Comparison of ENCODE assay signal across 1 cellular context in the genomic region with DNA sequence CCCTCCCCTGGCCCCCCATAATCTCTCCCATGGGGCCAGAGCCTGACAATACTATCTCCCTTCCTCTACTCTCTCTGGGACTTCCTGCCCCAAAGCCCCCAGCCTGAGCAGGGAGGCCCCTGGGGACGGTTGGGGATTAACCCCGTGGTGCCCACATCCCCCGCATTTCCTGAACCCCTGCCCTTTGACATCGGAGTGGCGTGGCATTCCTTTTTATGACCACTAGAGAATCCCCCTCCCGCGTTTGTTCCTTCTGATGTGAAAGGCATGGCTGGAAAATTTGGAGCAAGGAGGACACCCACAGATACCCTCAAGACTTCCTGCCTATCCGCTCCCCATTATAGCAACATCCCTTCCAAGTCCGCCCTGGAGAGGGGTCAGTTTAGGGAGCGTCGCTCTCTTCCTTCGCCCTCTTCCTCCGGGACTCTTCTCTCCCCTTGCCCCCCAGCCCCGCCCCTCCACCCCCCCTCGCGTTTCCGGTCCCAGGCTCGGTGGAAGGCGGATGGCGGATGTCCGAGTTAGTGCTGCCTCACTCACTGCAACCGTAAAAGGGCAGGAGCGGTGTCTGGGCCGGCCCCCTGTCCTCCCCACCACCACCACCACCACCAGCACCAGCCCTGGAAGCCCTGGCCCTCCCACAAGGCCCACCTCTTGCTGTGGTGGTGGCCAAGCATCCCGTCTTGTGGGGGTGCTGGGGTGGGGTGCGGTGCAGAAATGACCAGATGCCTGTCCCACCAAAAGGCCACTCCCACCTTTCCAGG.
A peak's percentile ranks its signal among the peaks of the same experiment; 100 is the strongest.
TF ChIP-seq lines count a peak whose summit lies in the region.

No MANE protein-coding gene starts in this region.

TF ChIP-seq in K562, 482 proteins besides CTCF, POLR2A, EP300 and RAD21 (continued from another document and continues in another):
- peak; percentile 25; the same call in 1 of the 2 replicates for TF ChIP-seq PHF8 (IDR thresholded peaks at IDR 0.05; ENCODE audit: borderline replicate concordance, low read length)
- TF ChIP-seq ZNF707 (CRISPR knock-in tag; conservative IDR thresholded peaks at IDR 0.05) = no peak
- TF ChIP-seq ZNF696 (CRISPR knock-in tag; conservative IDR thresholded peaks at IDR 0.05) = no peak
- no peak for TF ChIP-seq DACH1 (IDR thresholded peaks at IDR 0.05; ENCODE audit: partially characterized antibody)
- no peak for TF ChIP-seq ZNF253 (CRISPR knock-in tag; conservative IDR thresholded peaks at IDR 0.05)
- TF ChIP-seq ZNF217 (CRISPR knock-in tag; IDR thresholded peaks at IDR 0.05) = no peak
- peak; percentile 79 for TF ChIP-seq POLR2G (IDR thresholded peaks at IDR 0.05; ENCODE audit: low read depth, low read length)
- no peak for TF ChIP-seq HNRNPK (IDR thresholded peaks at IDR 0.05; ENCODE audit: low read depth, low read length, poor library complexity, severe bottlenecking)
- TF ChIP-seq, protein P1, sequence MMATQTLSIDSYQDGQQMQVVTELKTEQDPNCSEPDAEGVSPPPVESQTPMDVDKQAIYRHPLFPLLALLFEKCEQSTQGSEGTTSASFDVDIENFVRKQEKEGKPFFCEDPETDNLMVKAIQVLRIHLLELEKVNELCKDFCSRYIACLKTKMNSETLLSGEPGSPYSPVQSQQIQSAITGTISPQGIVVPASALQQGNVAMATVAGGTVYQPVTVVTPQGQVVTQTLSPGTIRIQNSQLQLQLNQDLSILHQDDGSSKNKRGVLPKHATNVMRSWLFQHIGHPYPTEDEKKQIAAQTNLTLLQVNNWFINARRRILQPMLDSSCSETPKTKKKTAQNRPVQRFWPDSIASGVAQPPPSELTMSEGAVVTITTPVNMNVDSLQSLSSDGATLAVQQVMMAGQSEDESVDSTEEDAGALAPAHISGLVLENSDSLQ (IDR thresholded peaks at IDR 0.05) = peak; percentile 33; the same call in 1 of the 2 replicates
- peak; percentile 78; the same call in 1 of the 2 replicates for TF ChIP-seq ZBTB1 (CRISPR knock-in tag; IDR thresholded peaks at IDR 0.05; ENCODE audit: borderline replicate concordance, low read depth)
- peak; percentile 92 for TF ChIP-seq GABPA (tag; conservative IDR thresholded peaks at IDR 0.05; ENCODE audit: low read depth)
- no peak for TF ChIP-seq WHSC1 (IDR thresholded peaks at IDR 0.05; ENCODE audit: low read length)
- TF ChIP-seq, protein P2, sequence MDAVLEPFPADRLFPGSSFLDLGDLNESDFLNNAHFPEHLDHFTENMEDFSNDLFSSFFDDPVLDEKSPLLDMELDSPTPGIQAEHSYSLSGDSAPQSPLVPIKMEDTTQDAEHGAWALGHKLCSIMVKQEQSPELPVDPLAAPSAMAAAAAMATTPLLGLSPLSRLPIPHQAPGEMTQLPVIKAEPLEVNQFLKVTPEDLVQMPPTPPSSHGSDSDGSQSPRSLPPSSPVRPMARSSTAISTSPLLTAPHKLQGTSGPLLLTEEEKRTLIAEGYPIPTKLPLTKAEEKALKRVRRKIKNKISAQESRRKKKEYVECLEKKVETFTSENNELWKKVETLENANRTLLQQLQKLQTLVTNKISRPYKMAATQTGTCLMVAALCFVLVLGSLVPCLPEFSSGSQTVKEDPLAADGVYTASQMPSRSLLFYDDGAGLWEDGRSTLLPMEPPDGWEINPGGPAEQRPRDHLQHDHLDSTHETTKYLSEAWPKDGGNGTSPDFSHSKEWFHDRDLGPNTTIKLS (IDR thresholded peaks at IDR 0.05; ENCODE audit: borderline replicate concordance, low read depth) = no peak
- TF ChIP-seq PHB2 (IDR thresholded peaks at IDR 0.05; ENCODE audit: low read depth) = no peak
- TF ChIP-seq, protein P3, sequence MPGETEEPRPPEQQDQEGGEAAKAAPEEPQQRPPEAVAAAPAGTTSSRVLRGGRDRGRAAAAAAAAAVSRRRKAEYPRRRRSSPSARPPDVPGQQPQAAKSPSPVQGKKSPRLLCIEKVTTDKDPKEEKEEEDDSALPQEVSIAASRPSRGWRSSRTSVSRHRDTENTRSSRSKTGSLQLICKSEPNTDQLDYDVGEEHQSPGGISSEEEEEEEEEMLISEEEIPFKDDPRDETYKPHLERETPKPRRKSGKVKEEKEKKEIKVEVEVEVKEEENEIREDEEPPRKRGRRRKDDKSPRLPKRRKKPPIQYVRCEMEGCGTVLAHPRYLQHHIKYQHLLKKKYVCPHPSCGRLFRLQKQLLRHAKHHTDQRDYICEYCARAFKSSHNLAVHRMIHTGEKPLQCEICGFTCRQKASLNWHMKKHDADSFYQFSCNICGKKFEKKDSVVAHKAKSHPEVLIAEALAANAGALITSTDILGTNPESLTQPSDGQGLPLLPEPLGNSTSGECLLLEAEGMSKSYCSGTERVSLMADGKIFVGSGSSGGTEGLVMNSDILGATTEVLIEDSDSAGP (CRISPR knock-in tag; IDR thresholded peaks at IDR 0.05) = no peak
- TF ChIP-seq HMG20B (CRISPR knock-in tag; IDR thresholded peaks at IDR 0.05) = no peak
- no peak for TF ChIP-seq SMARCB1 (IDR thresholded peaks at IDR 0.05; ENCODE audit: insufficient read length, low read depth)
- no peak for TF ChIP-seq FOS (IDR thresholded peaks at IDR 0.05; ENCODE audit: extremely low read depth, insufficient read length)
- no peak for TF ChIP-seq SMAD3 (CRISPR knock-in tag; conservative IDR thresholded peaks at IDR 0.05)
- TF ChIP-seq, protein P4, sequence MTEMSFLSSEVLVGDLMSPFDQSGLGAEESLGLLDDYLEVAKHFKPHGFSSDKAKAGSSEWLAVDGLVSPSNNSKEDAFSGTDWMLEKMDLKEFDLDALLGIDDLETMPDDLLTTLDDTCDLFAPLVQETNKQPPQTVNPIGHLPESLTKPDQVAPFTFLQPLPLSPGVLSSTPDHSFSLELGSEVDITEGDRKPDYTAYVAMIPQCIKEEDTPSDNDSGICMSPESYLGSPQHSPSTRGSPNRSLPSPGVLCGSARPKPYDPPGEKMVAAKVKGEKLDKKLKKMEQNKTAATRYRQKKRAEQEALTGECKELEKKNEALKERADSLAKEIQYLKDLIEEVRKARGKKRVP (CRISPR knock-in tag; IDR thresholded peaks at IDR 0.05) = no peak
- TF ChIP-seq, protein P5, sequence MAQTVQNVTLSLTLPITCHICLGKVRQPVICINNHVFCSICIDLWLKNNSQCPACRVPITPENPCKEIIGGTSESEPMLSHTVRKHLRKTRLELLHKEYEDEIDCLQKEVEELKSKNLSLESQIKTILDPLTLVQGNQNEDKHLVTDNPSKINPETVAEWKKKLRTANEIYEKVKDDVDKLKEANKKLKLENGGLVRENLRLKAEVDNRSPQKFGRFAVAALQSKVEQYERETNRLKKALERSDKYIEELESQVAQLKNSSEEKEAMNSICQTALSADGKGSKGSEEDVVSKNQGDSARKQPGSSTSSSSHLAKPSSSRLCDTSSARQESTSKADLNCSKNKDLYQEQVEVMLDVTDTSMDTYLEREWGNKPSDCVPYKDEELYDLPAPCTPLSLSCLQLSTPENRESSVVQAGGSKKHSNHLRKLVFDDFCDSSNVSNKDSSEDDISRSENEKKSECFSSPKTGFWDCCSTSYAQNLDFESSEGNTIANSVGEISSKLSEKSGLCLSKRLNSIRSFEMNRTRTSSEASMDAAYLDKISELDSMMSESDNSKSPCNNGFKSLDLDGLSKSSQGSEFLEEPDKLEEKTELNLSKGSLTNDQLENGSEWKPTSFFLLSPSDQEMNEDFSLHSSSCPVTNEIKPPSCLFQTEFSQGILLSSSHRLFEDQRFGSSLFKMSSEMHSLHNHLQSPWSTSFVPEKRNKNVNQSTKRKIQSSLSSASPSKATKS (CRISPR knock-in tag; IDR thresholded peaks at IDR 0.05) = no peak
- TF ChIP-seq, protein P6, sequence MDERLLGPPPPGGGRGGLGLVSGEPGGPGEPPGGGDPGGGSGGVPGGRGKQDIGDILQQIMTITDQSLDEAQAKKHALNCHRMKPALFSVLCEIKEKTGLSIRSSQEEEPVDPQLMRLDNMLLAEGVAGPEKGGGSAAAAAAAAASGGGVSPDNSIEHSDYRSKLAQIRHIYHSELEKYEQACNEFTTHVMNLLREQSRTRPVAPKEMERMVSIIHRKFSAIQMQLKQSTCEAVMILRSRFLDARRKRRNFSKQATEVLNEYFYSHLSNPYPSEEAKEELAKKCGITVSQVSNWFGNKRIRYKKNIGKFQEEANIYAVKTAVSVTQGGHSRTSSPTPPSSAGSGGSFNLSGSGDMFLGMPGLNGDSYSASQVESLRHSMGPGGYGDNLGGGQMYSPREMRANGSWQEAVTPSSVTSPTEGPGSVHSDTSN (CRISPR knock-in tag; IDR thresholded peaks at IDR 0.05; ENCODE audit: low read depth) = no peak
- TF ChIP-seq, protein P6 (tag; conservative IDR thresholded peaks at IDR 0.05; ENCODE audit: low read depth) = no peak
- no peak for TF ChIP-seq PTBP1 (IDR thresholded peaks at IDR 0.05; ENCODE audit: low read depth, low read length)
- peak; percentile 83 for TF ChIP-seq ZNF589 (CRISPR knock-in tag; IDR thresholded peaks at IDR 0.05; ENCODE audit: low read depth)
- TF ChIP-seq DNMT1 (IDR thresholded peaks at IDR 0.05) = no peak
- TF ChIP-seq TAF7 (tag; IDR thresholded peaks at IDR 0.05) = no peak
- TF ChIP-seq SREBF2 (CRISPR knock-in tag; IDR thresholded peaks at IDR 0.05) = no peak
- no peak for TF ChIP-seq EWSR1 (IDR thresholded peaks at IDR 0.05; ENCODE audit: borderline replicate concordance, low read depth, partially characterized antibody)
- no peak for TF ChIP-seq COPS2 (conservative IDR thresholded peaks at IDR 0.05)
- TF ChIP-seq, protein P7, sequence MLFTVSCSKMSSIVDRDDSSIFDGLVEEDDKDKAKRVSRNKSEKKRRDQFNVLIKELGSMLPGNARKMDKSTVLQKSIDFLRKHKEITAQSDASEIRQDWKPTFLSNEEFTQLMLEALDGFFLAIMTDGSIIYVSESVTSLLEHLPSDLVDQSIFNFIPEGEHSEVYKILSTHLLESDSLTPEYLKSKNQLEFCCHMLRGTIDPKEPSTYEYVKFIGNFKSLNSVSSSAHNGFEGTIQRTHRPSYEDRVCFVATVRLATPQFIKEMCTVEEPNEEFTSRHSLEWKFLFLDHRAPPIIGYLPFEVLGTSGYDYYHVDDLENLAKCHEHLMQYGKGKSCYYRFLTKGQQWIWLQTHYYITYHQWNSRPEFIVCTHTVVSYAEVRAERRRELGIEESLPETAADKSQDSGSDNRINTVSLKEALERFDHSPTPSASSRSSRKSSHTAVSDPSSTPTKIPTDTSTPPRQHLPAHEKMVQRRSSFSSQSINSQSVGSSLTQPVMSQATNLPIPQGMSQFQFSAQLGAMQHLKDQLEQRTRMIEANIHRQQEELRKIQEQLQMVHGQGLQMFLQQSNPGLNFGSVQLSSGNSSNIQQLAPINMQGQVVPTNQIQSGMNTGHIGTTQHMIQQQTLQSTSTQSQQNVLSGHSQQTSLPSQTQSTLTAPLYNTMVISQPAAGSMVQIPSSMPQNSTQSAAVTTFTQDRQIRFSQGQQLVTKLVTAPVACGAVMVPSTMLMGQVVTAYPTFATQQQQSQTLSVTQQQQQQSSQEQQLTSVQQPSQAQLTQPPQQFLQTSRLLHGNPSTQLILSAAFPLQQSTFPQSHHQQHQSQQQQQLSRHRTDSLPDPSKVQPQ (CRISPR knock-in tag; IDR thresholded peaks at IDR 0.05; ENCODE audit: borderline replicate concordance) = no peak
- TF ChIP-seq ZNF146 (CRISPR knock-in tag; IDR thresholded peaks at IDR 0.05; ENCODE audit: unreplicated experiment) = no peak
- TF ChIP-seq FOXM1 (IDR thresholded peaks at IDR 0.05; ENCODE audit: low read depth) = no peak; the same call in 1 of the 2 replicates
- no peak for TF ChIP-seq FOXM1 (CRISPR knock-in tag; IDR thresholded peaks at IDR 0.05; ENCODE audit: low read depth)
- TF ChIP-seq NFYB (IDR thresholded peaks at IDR 0.05; ENCODE audit: extremely low read depth, insufficient read length) = no peak
- TF ChIP-seq, protein P8, sequence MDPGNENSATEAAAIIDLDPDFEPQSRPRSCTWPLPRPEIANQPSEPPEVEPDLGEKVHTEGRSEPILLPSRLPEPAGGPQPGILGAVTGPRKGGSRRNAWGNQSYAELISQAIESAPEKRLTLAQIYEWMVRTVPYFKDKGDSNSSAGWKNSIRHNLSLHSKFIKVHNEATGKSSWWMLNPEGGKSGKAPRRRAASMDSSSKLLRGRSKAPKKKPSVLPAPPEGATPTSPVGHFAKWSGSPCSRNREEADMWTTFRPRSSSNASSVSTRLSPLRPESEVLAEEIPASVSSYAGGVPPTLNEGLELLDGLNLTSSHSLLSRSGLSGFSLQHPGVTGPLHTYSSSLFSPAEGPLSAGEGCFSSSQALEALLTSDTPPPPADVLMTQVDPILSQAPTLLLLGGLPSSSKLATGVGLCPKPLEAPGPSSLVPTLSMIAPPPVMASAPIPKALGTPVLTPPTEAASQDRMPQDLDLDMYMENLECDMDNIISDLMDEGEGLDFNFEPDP (CRISPR knock-in tag; IDR thresholded peaks at IDR 0.05) = no peak
- TF ChIP-seq ZNF780A (CRISPR knock-in tag; IDR thresholded peaks at IDR 0.05) = no peak
- no peak for TF ChIP-seq TCFL5 (CRISPR knock-in tag; conservative IDR thresholded peaks at IDR 0.05)
- TF ChIP-seq HDAC6 (IDR thresholded peaks at IDR 0.05; ENCODE audit: low read depth, low read length) = no peak
- no peak for TF ChIP-seq ZNF282 (CRISPR knock-in tag; IDR thresholded peaks at IDR 0.05)
- no peak for TF ChIP-seq ZNF224 (CRISPR knock-in tag; IDR thresholded peaks at IDR 0.05)
- no peak for TF ChIP-seq MAFK (IDR thresholded peaks at IDR 0.05; ENCODE audit: low read length)
- peak in 1 of 3 experiments; percentile 68 for TF ChIP-seq YY1 (IDR thresholded peaks at IDR 0.05; ENCODE audit: borderline replicate concordance in 1 of 3, control insufficient read depth in 1 of 3, extremely low read depth in 1 of 3, insufficient read depth in 3 of 3, insufficient read length in 1 of 3, insufficient replicate concordance in 2 of 3, low read depth in 1 of 3, low read length in 2 of 3)
- TF ChIP-seq KLF10 (CRISPR knock-in tag; IDR thresholded peaks at IDR 0.05) = no peak
- no peak for TF ChIP-seq TOE1 (IDR thresholded peaks at IDR 0.05; ENCODE audit: borderline replicate concordance)
- no peak for TF ChIP-seq TOE1 (CRISPR knock-in tag; IDR thresholded peaks at IDR 0.05; ENCODE audit: borderline replicate concordance, low read depth)
- no peak for TF ChIP-seq SETDB1 (IDR thresholded peaks at IDR 0.05; ENCODE audit: low read length)
- no peak for TF ChIP-seq TAF9B (IDR thresholded peaks at IDR 0.05; ENCODE audit: partially characterized antibody)
- TF ChIP-seq BHLHE40 (IDR thresholded peaks at IDR 0.05; ENCODE audit: low read length) = no peak
- TF ChIP-seq, protein P9, sequence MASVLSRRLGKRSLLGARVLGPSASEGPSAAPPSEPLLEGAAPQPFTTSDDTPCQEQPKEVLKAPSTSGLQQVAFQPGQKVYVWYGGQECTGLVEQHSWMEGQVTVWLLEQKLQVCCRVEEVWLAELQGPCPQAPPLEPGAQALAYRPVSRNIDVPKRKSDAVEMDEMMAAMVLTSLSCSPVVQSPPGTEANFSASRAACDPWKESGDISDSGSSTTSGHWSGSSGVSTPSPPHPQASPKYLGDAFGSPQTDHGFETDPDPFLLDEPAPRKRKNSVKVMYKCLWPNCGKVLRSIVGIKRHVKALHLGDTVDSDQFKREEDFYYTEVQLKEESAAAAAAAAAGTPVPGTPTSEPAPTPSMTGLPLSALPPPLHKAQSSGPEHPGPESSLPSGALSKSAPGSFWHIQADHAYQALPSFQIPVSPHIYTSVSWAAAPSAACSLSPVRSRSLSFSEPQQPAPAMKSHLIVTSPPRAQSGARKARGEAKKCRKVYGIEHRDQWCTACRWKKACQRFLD (CRISPR knock-in tag; IDR thresholded peaks at IDR 0.05) = peak; percentile 16
- TF ChIP-seq RBM39 (optimal IDR thresholded peaks at IDR 0.05; ENCODE audit: low read depth, low read length) = no peak
- TF ChIP-seq DMBX1 (CRISPR knock-in tag; IDR thresholded peaks at IDR 0.05; ENCODE audit: borderline replicate concordance) = no peak
